ENCODE assay signal across 27 cellular contexts in genomic region chr11:87366346-87366745, GRCh38.
"Had no signal": no experiment of that assay in that cellular context is flagged by ENCODE, and none has a peak within 500 bp of the region (broad histone marks: within the 10 kb centered on the region; RNA-seq: fewer than 3 reads in every experiment).

No MANE protein-coding gene starts in this region.

- H3K4me3 Mint-ChIP-seq: activated B cell treated with CpG ODN at 0.5 μM for 24 hours; activated CD8-positive, alpha-beta T cell treated with anti-CD3 and anti-CD28 coated beads for 36 hours; activated naive CD8-positive, alpha-beta T cell; activated T-cell treated with anti-CD3 and anti-CD28 coated beads, Interleukin-2, amount 50 U/mL, for 4 hours; activated T-helper 17 cell treated with anti-CD3 and anti-CD28 coated beads, Interleukin-2, amount 50 U/mL, for 72 hours; central memory CD8-positive, alpha-beta T cell; dendritic cell treated with granulocyte-macrophage colony-stimulating factor and Interleukin-4, amounts not matched to agents 40 ng/mL and 50 ng/mL, for 4 days; effector memory CD8-positive, alpha-beta T cell; T-helper 17 cell; T-helper 2 cell treated with Interferon-gamma antibody and Interleukin-4, amounts not matched to agents 5 μg/mL and 100 μg/mL, for 36 hours had no signal

- H3K27me3 ChIP-seq: brain microvascular endothelial cell, heart left ventricle had no signal

- H3K27ac ChIP-seq: brain microvascular endothelial cell, coronary artery, WERI-Rb-1 had no signal

- H3K27ac Mint-ChIP-seq: activated B cell treated with CpG ODN at 0.5 μM for 24 hours; activated CD8-positive, alpha-beta T cell treated with anti-CD3 and anti-CD28 coated beads for 36 hours; activated naive CD8-positive, alpha-beta T cell; activated T-helper 17 cell treated with anti-CD3 and anti-CD28 coated beads, Interleukin-2, amount 50 U/mL, for 72 hours; dendritic cell treated with granulocyte-macrophage colony-stimulating factor and Interleukin-4, amounts not matched to agents 40 ng/mL and 50 ng/mL, for 4 days; effector memory CD8-positive, alpha-beta T cell; T-helper 17 cell; T-helper 2 cell treated with Interferon-gamma antibody and Interleukin-4, amounts not matched to agents 5 μg/mL and 100 μg/mL, for 36 hours had no signal

- H3K4me1 Mint-ChIP-seq: activated B cell treated with CpG ODN at 0.5 μM for 24 hours; activated T-helper 17 cell treated with anti-CD3 and anti-CD28 coated beads, Interleukin-2, amount 50 U/mL, for 72 hours; central memory CD8-positive, alpha-beta T cell; T-helper 17 cell had no signal

- DNase-seq: activated B cell treated with CpG ODN at 0.5 μM for 24 hours; activated CD4-positive, alpha-beta T cell treated with anti-CD3 and anti-CD28 coated beads for 48 hours; activated CD4-positive, alpha-beta T cell treated with anti-CD3 and anti-CD28 coated beads, Interleukin-2, amount 50 U/mL, for 1 hour; activated CD4-positive, alpha-beta T cell treated with anti-CD3 and anti-CD28 coated beads, Interleukin-2, amount 50 U/mL, for 48 hours; activated CD8-positive, alpha-beta memory T cell treated with anti-CD3 and anti-CD28 coated beads for 24 hours; activated CD8-positive, alpha-beta T cell treated with anti-CD3 and anti-CD28 coated beads for 36 hours; activated effector memory CD4-positive, alpha-beta T cell treated with Interleukin-2 at 50 U/mL for 16 hours; activated gamma-delta T cell treated with Interleukin-2 at 50 U/mL for 16 hours; activated naive CD4-positive, alpha-beta T cell treated with anti-CD3 and anti-CD28 coated beads, Interleukin-2, amount 50 U/mL, for 16 hours; activated naive CD4-positive, alpha-beta T cell treated with Interleukin-2 at 50 U/mL for 16 hours; activated T-cell treated with anti-CD3 and anti-CD28 coated beads, Interleukin-2, amount 50 U/mL, for 4 hours; amniotic stem cell; anterior cingulate cortex; brain microvascular endothelial cell; effector CD4-positive, alpha-beta T cell; effector memory CD8-positive, alpha-beta T cell; foreskin fibroblast; heart left ventricle; T-helper 17 cell; T1000; WERI-Rb-1 had no signal

- H3K9me3 ChIP-seq: heart left ventricle had no signal

- H3K4me3 ChIP-seq: coronary artery, heart left ventricle had no signal

- H3K27me3 Mint-ChIP-seq: dendritic cell treated with granulocyte-macrophage colony-stimulating factor and Interleukin-4, amounts not matched to agents 40 ng/mL and 50 ng/mL, for 4 days had no signal

- H3K36me3 ChIP-seq: brain microvascular endothelial cell, heart left ventricle, WERI-Rb-1 had no signal

- H3K9me3 Mint-ChIP-seq: activated B cell treated with CpG ODN at 0.5 μM for 24 hours; activated CD8-positive, alpha-beta T cell treated with anti-CD3 and anti-CD28 coated beads for 36 hours; activated T-cell treated with anti-CD3 and anti-CD28 coated beads, Interleukin-2, amount 50 U/mL, for 4 hours; activated T-helper 17 cell treated with anti-CD3 and anti-CD28 coated beads, Interleukin-2, amount 50 U/mL, for 72 hours; central memory CD8-positive, alpha-beta T cell; dendritic cell treated with granulocyte-macrophage colony-stimulating factor and Interleukin-4, amounts not matched to agents 40 ng/mL and 50 ng/mL, for 4 days; effector memory CD8-positive, alpha-beta T cell; T-helper 2 cell treated with Interferon-gamma antibody and Interleukin-4, amounts not matched to agents 5 μg/mL and 100 μg/mL, for 36 hours had no signal

- H3K36me3 Mint-ChIP-seq: activated naive CD8-positive, alpha-beta T cell had no signal
